ENCODE assay signal across 20 cellular contexts in genomic region chr12:4134434-4134762, GRCh38.
A peak's percentile ranks its signal among the peaks of the same experiment; 100 is the strongest.
DNase-seq lines count a peak whose midpoint lies in the region; ATAC-seq, FAIRE-seq and TF ChIP-seq lines count a peak whose summit lies in the region.
"Had no signal": no experiment of that assay in that cellular context is flagged by ENCODE, and none has a peak within 500 bp of the region (broad histone marks: within the 10 kb centered on the region; RNA-seq: fewer than 3 reads in every experiment).

No MANE protein-coding gene starts in this region.

- peak overlapping the region; percentile 97 for H3K18ac ChIP-seq in neuronal stem cell (ENCODE audit: low read length)

- in situ Hi-C loops in G401 (cut with HindIII; ENCODE audit: low sequenced_read_pairs) = no loop called here

- no peak for TF ChIP-seq CTCF in WTC11 (IDR thresholded peaks at IDR 0.05)

- H3K27ac Mint-ChIP-seq in WTC11 = peak overlapping the region; percentile 97

- H4K8ac ChIP-seq in neuronal stem cell (ENCODE audit: low read depth, low read length) = no peak overlapping the region

- H3K4me2 ChIP-seq in neuronal stem cell (ENCODE audit: insufficient read depth, low read length, poor library complexity, severe bottlenecking) = peak overlapping the region; percentile 43

- ATAC-seq in WTC11 (peak; percentile 68), GM21576 (IDR thresholded peaks at IDR 0.05; ENCODE audit: unreplicated experiment) (no peak)
- ATAC-seq: activated CD8-positive, alpha-beta T cell treated with anti-CD3 and anti-CD28 coated beads, Interleukin-2, amount 10 ng/mL, durations not matched to agents 7 days and 5 days had no signal

- H3K4ac ChIP-seq in neuronal stem cell (ENCODE audit: low read length) = no peak overlapping the region

- H3K4me1 ChIP-seq in neuronal stem cell (ENCODE audit: control insufficient read depth in 2 of 2, insufficient read depth in 1 of 2, low read depth in 1 of 2, low read length in 2 of 2) = peaks cover 18 to 30% of the 10 kb centered on the region in 2 donors
- H3K4me1 ChIP-seq: breast epithelium, transverse colon had no signal

- peak overlapping the region; percentile 94 for H2BK5ac ChIP-seq in neuronal stem cell (ENCODE audit: low read length)

- H3K9ac ChIP-seq in neuronal stem cell (ENCODE audit: low read depth, low read length, poor library complexity) = no peak overlapping the region

- no peak overlapping the region for H2BK15ac ChIP-seq in neuronal stem cell (ENCODE audit: low read length)

- CTCF ChIA-PET in WTC11 (lab: Charles Lee) = interaction anchor here (1.0 to 4.2 kb wide), 10 partner anchors 11 to 251 kb away, joined by 3 to 31 read pairs (median 10); partner anchors contain the start of gene CCND2

- no peaks in the 10 kb centered on the region for H3K27me3 Mint-ChIP-seq in WTC11 (ENCODE audit: low read depth)
- H3K27me3 Mint-ChIP-seq: CD4-positive, alpha-beta memory T cell had no signal

- no peak overlapping the region for H4K91ac ChIP-seq in neuronal stem cell (ENCODE audit: low read depth, low read length, poor library complexity)

- H3K27ac ChIP-seq in neuronal stem cell (replicated peaks; ENCODE audit: low read length) = peak overlapping the region; percentile 82
- H3K27ac ChIP-seq: breast epithelium, transverse colon had no signal

- H3K27me3 ChIP-seq in neuronal stem cell (ENCODE audit: control insufficient read depth in 3 of 3, insufficient read depth in 3 of 3, low read depth in 1 of 3, low read length in 3 of 3) = peaks cover 0 to 11% (median 0%) of the 10 kb centered on the region in 3 experiments
- H3K27me3 ChIP-seq: breast epithelium, transverse colon had no signal

- DNase-seq in G401 (ENCODE audit: low spot score) (peak; percentile 35), WTC11 (ENCODE audit: low spot score) (peak; percentile 61), iPS DF 4.7 (ENCODE audit: extremely low read depth, low spot score) (peak; percentile 84), neuronal stem cell (ENCODE audit: low spot score) (no peak), NCI-H2227 treated with DMSO at 0.1 percent for 48 hours (lab: John Stamatoyannopoulos, UW) (no peak), HTR-8/SVneo (ENCODE audit: insufficient read length, low spot score) (no peak), NCI-H1694 treated with DMSO at 0.1 percent for 48 hours (lab: John Stamatoyannopoulos, UW) (no peak)
- DNase-seq: activated CD8-positive, alpha-beta T cell treated with anti-CD3 and anti-CD28 coated beads, Interleukin-2, amount 10 ng/mL, durations not matched to agents 7 days and 5 days; activated T-cell treated with anti-CD3 and anti-CD28 coated beads, Interleukin-2, amount 50 U/mL, for 48 hours; CD4-positive, alpha-beta memory T cell; DMS79 treated with DMSO at 0.1 percent for 48 hours; foreskin melanocyte; NCI-H2029; stimulated activated naive CD4-positive, alpha-beta T cell treated with Interleukin-2 at 50 U/mL for 16 hours; T-helper 1 cell; transverse colon had no signal

- no peak overlapping the region for H3K14ac ChIP-seq in neuronal stem cell (ENCODE audit: low read length)

- WGBS in neuronal stem cell (ENCODE audit: extremely low coverage in 2 of 2, insufficient read length in 2 of 2, insufficient replicate concordance in 1 of 2), 2 donors = no CpG with 5 or more reads among the region's 4 CpGs

- no peaks in the 10 kb centered on the region for H3K79me1 ChIP-seq in neuronal stem cell (ENCODE audit: low read depth, low read length)

- H3K4me3 Mint-ChIP-seq in WTC11 = peak overlapping the region; percentile 55
- H3K4me3 Mint-ChIP-seq: activated CD8-positive, alpha-beta T cell treated with anti-CD3 and anti-CD28 coated beads, Interleukin-2, amount 10 ng/mL, durations not matched to agents 7 days and 5 days; CD4-positive, alpha-beta memory T cell had no signal

- POLR2A ChIA-PET in WTC11 (lab: Charles Lee) = interaction anchor here (0.9 to 3.3 kb wide), 13 partner anchors 19 to 251 kb away, joined by 3 to 45 read pairs (median 4); partner anchors contain the start of gene CCND2

- H3K23ac ChIP-seq in neuronal stem cell (ENCODE audit: low read depth, low read length, poor library complexity) = no peak overlapping the region

- H2AK5ac ChIP-seq in neuronal stem cell (ENCODE audit: low read depth, low read length) = no peak overlapping the region

- H3K4me3 ChIP-seq in neuronal stem cell (ENCODE audit: low read length in 2 of 2) = no peak overlapping the region
- H3K4me3 ChIP-seq: breast epithelium, transverse colon had no signal

- no peak overlapping the region for H2BK12ac ChIP-seq in neuronal stem cell (ENCODE audit: low read length)

- FAIRE-seq in HTR-8/SVneo (lab: Jason Lieb, UNC) = no peak
- FAIRE-seq: GM18507, islet of Langerhans had no signal

- no peaks in the 10 kb centered on the region for H3K9me3 Mint-ChIP-seq in WTC11

- peak overlapping the region; percentile 76 for H2BK120ac ChIP-seq in neuronal stem cell (ENCODE audit: low read depth, low read length)

- peaks cover 8% of the 10 kb centered on the region; the same call in 1 of the 2 replicates for H3K36me3 Mint-ChIP-seq in WTC11

- H3K9me3 ChIP-seq in neuronal stem cell (replicated peaks in 1 of 2; ENCODE audit: control insufficient read depth in 2 of 2, insufficient read depth in 1 of 2, low read depth in 1 of 2, low read length in 2 of 2) = no peaks in the 10 kb centered on the region

- H3K4me1 Mint-ChIP-seq in WTC11 = peaks cover 65% of the 10 kb centered on the region

- H3K36me3 ChIP-seq in neuronal stem cell (replicated peaks in 1 of 2; ENCODE audit: control insufficient read depth in 2 of 2, insufficient read depth in 2 of 2, low read length in 2 of 2) = no peaks in the 10 kb centered on the region
- H3K36me3 ChIP-seq: breast epithelium, transverse colon had no signal

- peak overlapping the region; percentile 68 for H2AFZ ChIP-seq in neuronal stem cell (ENCODE audit: low read length)

TF ChIP-seq in WTC11, 78 proteins besides CTCF, POLR2A, EP300 and RAD21:
- peak; percentile 19; the same call in 1 of the 2 replicates for TF ChIP-seq TEAD1 (CRISPR knock-in tag; IDR thresholded peaks at IDR 0.05)
- TF ChIP-seq ZBTB21 (CRISPR knock-in tag; IDR thresholded peaks at IDR 0.05; ENCODE audit: borderline replicate concordance) = no peak
- peak; percentile 56 for TF ChIP-seq NFYB (CRISPR knock-in tag; conservative IDR thresholded peaks at IDR 0.05; ENCODE audit: low read depth)
- TF ChIP-seq, protein P1, sequence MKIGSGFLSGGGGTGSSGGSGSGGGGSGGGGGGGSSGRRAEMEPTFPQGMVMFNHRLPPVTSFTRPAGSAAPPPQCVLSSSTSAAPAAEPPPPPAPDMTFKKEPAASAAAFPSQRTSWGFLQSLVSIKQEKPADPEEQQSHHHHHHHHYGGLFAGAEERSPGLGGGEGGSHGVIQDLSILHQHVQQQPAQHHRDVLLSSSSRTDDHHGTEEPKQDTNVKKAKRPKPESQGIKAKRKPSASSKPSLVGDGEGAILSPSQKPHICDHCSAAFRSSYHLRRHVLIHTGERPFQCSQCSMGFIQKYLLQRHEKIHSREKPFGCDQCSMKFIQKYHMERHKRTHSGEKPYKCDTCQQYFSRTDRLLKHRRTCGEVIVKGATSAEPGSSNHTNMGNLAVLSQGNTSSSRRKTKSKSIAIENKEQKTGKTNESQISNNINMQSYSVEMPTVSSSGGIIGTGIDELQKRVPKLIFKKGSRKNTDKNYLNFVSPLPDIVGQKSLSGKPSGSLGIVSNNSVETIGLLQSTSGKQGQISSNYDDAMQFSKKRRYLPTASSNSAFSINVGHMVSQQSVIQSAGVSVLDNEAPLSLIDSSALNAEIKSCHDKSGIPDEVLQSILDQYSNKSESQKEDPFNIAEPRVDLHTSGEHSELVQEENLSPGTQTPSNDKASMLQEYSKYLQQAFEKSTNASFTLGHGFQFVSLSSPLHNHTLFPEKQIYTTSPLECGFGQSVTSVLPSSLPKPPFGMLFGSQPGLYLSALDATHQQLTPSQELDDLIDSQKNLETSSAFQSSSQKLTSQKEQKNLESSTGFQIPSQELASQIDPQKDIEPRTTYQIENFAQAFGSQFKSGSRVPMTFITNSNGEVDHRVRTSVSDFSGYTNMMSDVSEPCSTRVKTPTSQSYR (CRISPR knock-in tag; IDR thresholded peaks at IDR 0.05) = 0 out of 2 replicates have a peak, but pooled peaks have one; percentile 54
TF ChIP-seq in WTC11: peak in this region for 3.

Comparison
In these comparisons a context has a peak if more than half of its experiments do, and no peak if none do; other contexts are left out.
1. DNase-seq: peak in G401 (single experiment), WTC11 (single experiment) and iPS DF 4.7 (single experiment); none in neuronal stem cell (single experiment), NCI-H2227 treated with DMSO at 0.1 percent for 48 hours (single experiment), HTR-8/SVneo (single experiment) and NCI-H1694 treated with DMSO at 0.1 percent for 48 hours (single experiment).